ENCODE assay signal across 1 cellular context in genomic region chr12:96061864-96062453, GRCh38.
A peak's percentile ranks its signal among the peaks of the same experiment; 100 is the strongest.
TF ChIP-seq lines count a peak whose summit lies in the region.

No MANE protein-coding gene starts in this region.

TF ChIP-seq in K562, 482 proteins besides CTCF, POLR2A, EP300 and RAD21 (continued from another document):
- TF ChIP-seq ARID3B (CRISPR knock-in tag; IDR thresholded peaks at IDR 0.05; ENCODE audit: borderline replicate concordance) (no peak), ZNF511 (CRISPR knock-in tag; IDR thresholded peaks at IDR 0.05) (no peak), BHLHE40 (IDR thresholded peaks at IDR 0.05; ENCODE audit: low read length) (peak; percentile 69), NFATC3 (IDR thresholded peaks at IDR 0.05) (0 out of 2 replicates have a peak, but pooled peaks have one; percentile 40), DPF2 (IDR thresholded peaks at IDR 0.05) (0 out of 2 replicates have a peak, but pooled peaks have one; percentile 23)
